In genomic region chr6:88815491-88815890, GRCh38 we compare ENCODE assay signal across 21 cellular contexts.
A peak's percentile ranks its signal among the peaks of the same experiment; 100 is the strongest.
DNase-seq lines count a peak whose midpoint lies in the region; ATAC-seq, FAIRE-seq and TF ChIP-seq lines count a peak whose summit lies in the region.
"Had no signal": no experiment of that assay in that cellular context is flagged by ENCODE, and none has a peak within 500 bp of the region (broad histone marks: within the 10 kb centered on the region; RNA-seq: fewer than 3 reads in every experiment).

No MANE protein-coding gene starts in this region.

- no peaks in the 10 kb centered on the region for H3K9me3 Mint-ChIP-seq in nephron progenitor cell
- H3K9me3 Mint-ChIP-seq: CD4-positive, alpha-beta T cell; HFFc6 had no signal

- H3K4me2 ChIP-seq in A549 (peak overlapping the region; percentile 41), GM23248 (ENCODE audit: unreplicated experiment) (no peak overlapping the region)

- no peak for ATAC-seq in A549
- ATAC-seq in right lobe of liver, result peak; percentile 62 to 86 (median 68)
- ATAC-seq in GM18873 (IDR thresholded peaks at IDR 0.05; ENCODE audit: low FRiP score, unreplicated experiment), result no peak
- ATAC-seq in HG03045 (IDR thresholded peaks at IDR 0.05; ENCODE audit: unreplicated experiment), result no peak
- ATAC-seq: Panc1 had no signal

- TF ChIP-seq POLR2A in A549 (IDR thresholded peaks at IDR 0.05; ENCODE audit: low read length) (no peak), right lobe of liver (IDR thresholded peaks at IDR 0.05) (no peak)

- no peaks in the 10 kb centered on the region for H3F3A ChIP-seq in GM23248 (ENCODE audit: insufficient read depth)

- FAIRE-seq in A549 (lab: Jason Lieb, UNC), result no peak
- FAIRE-seq: GM12892 had no signal

- TF ChIP-seq EP300 in A549 (IDR thresholded peaks at IDR 0.05), result no peak

- CTCF ChIA-PET in A549 (lab: Yijun Ruan, JAX), result interaction anchor here (0.8 kb wide), 1 partner anchor 33 kb away, joined by 3 read pairs; no protein-coding TSS in a partner anchor

- H3K9me3 ChIP-seq in A549 (no peaks in the 10 kb centered on the region), GM23248 (ENCODE audit: low read depth) (no peaks in the 10 kb centered on the region), endocrine pancreas (ENCODE audit: control insufficient read depth, low read length) (no peaks in the 10 kb centered on the region), right lobe of liver (no peaks in the 10 kb centered on the region)

- H3K36me3 ChIP-seq in GM23248 (ENCODE audit: low read depth) (no peaks in the 10 kb centered on the region), endocrine pancreas (ENCODE audit: control insufficient read depth, insufficient read depth, low read length) (no peaks in the 10 kb centered on the region), right lobe of liver (no peaks in the 10 kb centered on the region)

- intact Hi-C loops in right lobe of liver (cut with DNase I), result no loop called here

- H3K27ac ChIP-seq in A549 (peak overlapping the region in 1 of 2 experiments; percentile 41; a peak in 2 of 6 replicates), GM23248 (no peak overlapping the region), right lobe of liver (peak overlapping the region in 1 of 3 donors; percentile 47)

- no peaks in the 10 kb centered on the region for H3K27me3 Mint-ChIP-seq in nephron progenitor cell (ENCODE audit: low read depth, poor library complexity)
- H3K27me3 Mint-ChIP-seq: B cell; CD4-positive, alpha-beta T cell had no signal

- DNase-seq in A549 (ENCODE audit: low read depth in 1 of 2, low spot score in 1 of 2), result peak in 1 of 2 experiments; percentile 2
- peak; percentile 23 for DNase-seq in GM23248
- DNase-seq in right lobe of liver, result no peak
- DNase-seq in nephron progenitor cell, result no peak
- DNase-seq in globus pallidus (ENCODE audit: low spot score), result no peak
- DNase-seq: CD4-positive, alpha-beta T cell; DMS79 treated with DMSO at 0.1 percent for 48 hours; GDM1; HFFc6; IMR-90; Kasumi-1; NCI-H187 treated with DMSO at 0.1 percent for 48 hours; NCI-H2171; NCI-H510A; SHP77 treated with DMSO at 0.1 percent for 48 hours had no signal

- TF ChIP-seq CTCF in A549 (IDR thresholded peaks at IDR 0.05), result no peak
- TF ChIP-seq CTCF in right lobe of liver (IDR thresholded peaks at IDR 0.05), result no peak
- no peak for TF ChIP-seq CTCF in nephron progenitor cell (IDR thresholded peaks at IDR 0.05)

- H3K27ac Mint-ChIP-seq in nephron progenitor cell, result no peak overlapping the region
- H3K27ac Mint-ChIP-seq: B cell; CD4-positive, alpha-beta T cell; HFFc6 had no signal

- in situ Hi-C loops in GM23248 (cut with MboI), result no loop called here

- WGBS in A549 (ENCODE audit: missing lambda C conversion rate), result 63% methylated on average over 5 of the region's 5 CpGs
- WGBS in GM23248 (ENCODE audit: low coverage in 1 of 2, low lambda C conversion rate in 2 of 2, missing lambda C conversion rate in 2 of 2), 2 experiments, result 77 to 78% methylated on average over 5 of the region's 5 CpGs
- WGBS in right lobe of liver (ENCODE audit: insufficient coverage, low coverage, low lambda C conversion rate, missing lambda C conversion rate), result 48% methylated on average over 5 of the region's 5 CpGs

- H3K4me1 ChIP-seq in A549 (peaks cover 20% of the 10 kb centered on the region), GM23248 (ENCODE audit: insufficient read depth) (0 out of 2 replicates have a peak, but pooled peaks cover 4% of the 10 kb centered on the region), endocrine pancreas (ENCODE audit: control insufficient read depth, insufficient read depth, low read length) (no peaks in the 10 kb centered on the region), right lobe of liver (peaks cover 0 to 14% (median 0%) of the 10 kb centered on the region in 4 donors)

- H3K4me1 Mint-ChIP-seq in nephron progenitor cell, result peaks cover 17% of the 10 kb centered on the region

- no peaks in the 10 kb centered on the region for H4K20me1 ChIP-seq in GM23248 (ENCODE audit: insufficient read depth)

- H3K4me3 ChIP-seq in A549 (no peak overlapping the region), GM23248 (no peak overlapping the region), endocrine pancreas (ENCODE audit: control insufficient read depth, insufficient read depth, low read length) (peak overlapping the region; percentile 25), right lobe of liver (no peak overlapping the region)

- H3K9ac ChIP-seq in GM23248, result no peak overlapping the region
- H3K9ac ChIP-seq in endocrine pancreas (ENCODE audit: control insufficient read depth, insufficient read depth, low read length), result no peak overlapping the region

- H3K27me3 ChIP-seq in GM23248 (replicated peaks; ENCODE audit: insufficient read depth), result no peaks in the 10 kb centered on the region
- H3K27me3 ChIP-seq in endocrine pancreas (ENCODE audit: control insufficient read depth, insufficient read depth, low read length), result no peaks in the 10 kb centered on the region
- no peaks in the 10 kb centered on the region for H3K27me3 ChIP-seq in right lobe of liver

- H3K36me3 Mint-ChIP-seq in nephron progenitor cell (ENCODE audit: low read depth), result peaks cover 4% of the 10 kb centered on the region

- POLR2A ChIA-PET in A549 (lab: Yijun Ruan, JAX), result no interaction called here

- peaks cover 7% of the 10 kb centered on the region; the same call in 1 of the 2 replicates for H3K79me2 ChIP-seq in GM23248 (ENCODE audit: insufficient read depth)

- H3K4me3 Mint-ChIP-seq in nephron progenitor cell, result no peak overlapping the region
- H3K4me3 Mint-ChIP-seq: B cell; CD4-positive, alpha-beta T cell; HFFc6 had no signal

- TF ChIP-seq RAD21 in A549 (conservative IDR thresholded peaks at IDR 0.05 in 1 of 2, IDR thresholded peaks at IDR 0.05 in 1 of 2), result no peak

- no peaks in the 10 kb centered on the region for H3K9me2 ChIP-seq in GM23248 (ENCODE audit: insufficient read depth)

- H2AFZ ChIP-seq in GM23248, result no peak overlapping the region

TF ChIP-seq in A549, 52 proteins besides CTCF, POLR2A, EP300 and RAD21:
- TF ChIP-seq REST (IDR thresholded peaks at IDR 0.05) (no peak), CHD4 (IDR thresholded peaks at IDR 0.05; ENCODE audit: borderline replicate concordance) (no peak), RARB (CRISPR knock-in tag; IDR thresholded peaks at IDR 0.05) (no peak), CBX2 (IDR thresholded peaks at IDR 0.05; ENCODE audit: borderline replicate concordance, low read depth) (no peak), E2F6 (IDR thresholded peaks at IDR 0.05; ENCODE audit: borderline replicate concordance, low read depth) (no peak), SMC3 (IDR thresholded peaks at IDR 0.05) (no peak), PHF8 (IDR thresholded peaks at IDR 0.05; ENCODE audit: borderline replicate concordance, low read depth) (no peak)

Comparison
In these comparisons a context has a peak if more than half of its experiments do, and no peak if none do; other contexts are left out.
1. ATAC-seq: peak in right lobe of liver (4 of 4); none in A549 (0 of 2), GM18873 (single experiment) and HG03045 (single experiment).